1 cellular context compared by ENCODE assay signal in the genomic region with DNA sequence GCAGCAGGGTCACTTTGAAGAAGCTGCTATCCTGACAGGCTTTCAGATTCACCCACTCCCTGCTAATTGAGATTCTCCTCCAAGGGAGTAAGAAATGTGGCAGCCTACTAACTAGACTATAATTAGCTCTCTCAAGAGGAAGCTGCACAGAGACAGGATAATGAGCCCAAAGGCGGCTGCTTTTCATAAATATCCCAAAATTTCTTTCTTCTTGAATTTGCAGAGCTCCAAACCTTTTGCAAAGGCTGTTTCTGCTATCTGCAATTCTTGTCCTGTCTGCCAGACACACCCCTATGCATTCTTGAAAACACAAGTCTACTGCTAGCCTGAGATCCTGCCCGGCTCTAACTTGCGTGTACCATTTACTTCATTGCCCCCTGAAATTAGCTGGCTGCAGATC.
TF ChIP-seq lines count a peak whose summit lies in the region.

No MANE protein-coding gene starts in this region.

TF ChIP-seq in GM12878, 131 proteins besides CTCF, POLR2A, EP300 and RAD21:
- TF ChIP-seq MTA3 (IDR thresholded peaks at IDR 0.05; ENCODE audit: borderline replicate concordance, low read length) (no peak), SMAD5 (IDR thresholded peaks at IDR 0.05; ENCODE audit: low read depth) (0 out of 2 replicates have a peak, but pooled peaks have one; percentile 34)
TF ChIP-seq in GM12878: peak in this region for 1.
